6 cellular contexts compared by ENCODE assay signal in the genomic region with DNA sequence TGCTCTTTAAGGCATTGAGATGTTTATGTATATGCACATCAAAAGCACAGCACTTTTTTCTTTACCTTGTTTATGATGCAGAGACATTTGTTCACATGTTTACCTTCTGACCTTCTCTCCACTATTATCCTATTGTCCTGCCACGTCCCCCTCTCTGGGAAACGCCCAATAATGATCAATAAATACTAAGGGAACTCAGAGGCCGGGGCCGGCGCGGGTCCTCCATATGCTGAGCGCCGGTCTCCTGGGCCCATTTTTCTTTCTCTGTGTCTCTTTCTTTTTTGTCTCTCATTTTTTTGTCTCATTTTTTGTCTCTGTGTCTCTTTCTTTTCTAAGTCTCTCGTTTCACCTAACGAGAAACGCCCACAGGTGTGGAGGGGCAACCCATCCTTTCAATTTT. TPM values are rescaled to one million over a fixed set of nuclear protein-coding genes. Genes with fewer than 3 reads are reported as not detected.
"Had no signal": no experiment of that assay in that cellular context is flagged by ENCODE, and none has a peak within 500 bp of the region (broad histone marks: within the 10 kb centered on the region; RNA-seq: fewer than 3 reads in every experiment).

No MANE protein-coding gene starts in this region.

RNA-seq across cellular contexts. Expression of a gene that starts 35.4 kb away (rescaled TPM):
- total RNA-seq: ascending aorta, bronchial epithelial cell, vagina had no signal

RNA-seq across cellular contexts. Expression of a gene that starts 58.0 kb away (rescaled TPM):
- total RNA-seq: activated CD4-positive, alpha-beta T cell treated with anti-CD3 and anti-CD28 coated beads for 36 hours; bronchial epithelial cell; T-helper 17 cell had no signal
- polyA plus RNA-seq: keratinocyte had no signal
